1 cellular context compared by ENCODE assay signal in the genomic region with DNA sequence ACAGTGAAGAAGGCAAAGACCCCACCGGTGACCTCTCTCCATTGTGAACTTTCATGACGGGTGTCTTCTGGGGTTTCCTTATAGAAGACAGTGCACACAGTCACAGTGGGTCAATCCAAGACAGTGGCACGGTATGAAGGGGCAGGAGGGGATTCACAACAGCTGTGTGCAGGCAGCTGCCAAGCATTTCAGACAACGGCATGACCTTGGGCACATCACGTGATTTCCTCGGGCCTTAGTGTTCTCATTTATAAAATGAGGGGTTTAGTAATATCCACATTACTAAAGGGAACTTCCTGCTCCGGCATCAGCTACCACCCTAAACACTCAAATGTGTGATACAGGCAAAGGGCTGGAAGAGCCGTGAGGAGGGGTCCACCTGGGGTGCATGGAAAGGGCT.
TF ChIP-seq lines count a peak whose summit lies in the region.

No MANE protein-coding gene starts in this region.

TF ChIP-seq in WTC11, 78 proteins besides CTCF, POLR2A, EP300 and RAD21 (continued from another document):
- TF ChIP-seq, protein P1, sequence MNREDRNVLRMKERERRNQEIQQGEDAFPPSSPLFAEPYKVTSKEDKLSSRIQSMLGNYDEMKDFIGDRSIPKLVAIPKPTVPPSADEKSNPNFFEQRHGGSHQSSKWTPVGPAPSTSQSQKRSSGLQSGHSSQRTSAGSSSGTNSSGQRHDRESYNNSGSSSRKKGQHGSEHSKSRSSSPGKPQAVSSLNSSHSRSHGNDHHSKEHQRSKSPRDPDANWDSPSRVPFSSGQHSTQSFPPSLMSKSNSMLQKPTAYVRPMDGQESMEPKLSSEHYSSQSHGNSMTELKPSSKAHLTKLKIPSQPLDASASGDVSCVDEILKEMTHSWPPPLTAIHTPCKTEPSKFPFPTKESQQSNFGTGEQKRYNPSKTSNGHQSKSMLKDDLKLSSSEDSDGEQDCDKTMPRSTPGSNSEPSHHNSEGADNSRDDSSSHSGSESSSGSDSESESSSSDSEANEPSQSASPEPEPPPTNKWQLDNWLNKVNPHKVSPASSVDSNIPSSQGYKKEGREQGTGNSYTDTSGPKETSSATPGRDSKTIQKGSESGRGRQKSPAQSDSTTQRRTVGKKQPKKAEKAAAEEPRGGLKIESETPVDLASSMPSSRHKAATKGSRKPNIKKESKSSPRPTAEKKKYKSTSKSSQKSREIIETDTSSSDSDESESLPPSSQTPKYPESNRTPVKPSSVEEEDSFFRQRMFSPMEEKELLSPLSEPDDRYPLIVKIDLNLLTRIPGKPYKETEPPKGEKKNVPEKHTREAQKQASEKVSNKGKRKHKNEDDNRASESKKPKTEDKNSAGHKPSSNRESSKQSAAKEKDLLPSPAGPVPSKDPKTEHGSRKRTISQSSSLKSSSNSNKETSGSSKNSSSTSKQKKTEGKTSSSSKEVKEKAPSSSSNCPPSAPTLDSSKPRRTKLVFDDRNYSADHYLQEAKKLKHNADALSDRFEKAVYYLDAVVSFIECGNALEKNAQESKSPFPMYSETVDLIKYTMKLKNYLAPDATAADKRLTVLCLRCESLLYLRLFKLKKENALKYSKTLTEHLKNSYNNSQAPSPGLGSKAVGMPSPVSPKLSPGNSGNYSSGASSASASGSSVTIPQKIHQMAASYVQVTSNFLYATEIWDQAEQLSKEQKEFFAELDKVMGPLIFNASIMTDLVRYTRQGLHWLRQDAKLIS (CRISPR knock-in tag; IDR thresholded peaks at IDR 0.05; ENCODE audit: borderline replicate concordance) = no peak
- TF ChIP-seq NFE2L1 (CRISPR knock-in tag; IDR thresholded peaks at IDR 0.05) (no peak), ZBTB21 (CRISPR knock-in tag; IDR thresholded peaks at IDR 0.05; ENCODE audit: borderline replicate concordance) (no peak)
